8 cellular contexts compared by ENCODE assay signal in genomic region chr19:3376089-3376455, GRCh38. TPM values are rescaled to one million over a fixed set of nuclear protein-coding genes. Genes with fewer than 3 reads are reported as not detected.
DNase-seq lines count a peak whose midpoint lies in the region; ATAC-seq and TF ChIP-seq lines count a peak whose summit lies in the region.
"Not testable (repeated sequence)": the region's sequence is repeated elsewhere in the genome, so short reads cannot be mapped to it uniquely, and the experiment has no call there.

No MANE protein-coding gene starts in this region.

- H3K9me3 ChIP-seq in HEK293 (ENCODE audit: control insufficient read depth, insufficient read depth, low read depth, low read length); adrenal gland (replicated peaks in 1 of 3); heart left ventricle; lower lobe of right lung; prostate gland; subcutaneous abdominal adipose tissue (ENCODE audit: control insufficient read depth in 5 of 5, low read length in 5 of 5): not testable (repeated sequence)

- not testable (repeated sequence) for TF ChIP-seq POLR2A in adrenal gland (IDR thresholded peaks at IDR 0.05); heart left ventricle (IDR thresholded peaks at IDR 0.05); prostate gland (IDR thresholded peaks at IDR 0.05)

- CTCF ChIA-PET in HEK293 (lab: Yijun Ruan, JAX) = interaction anchor here (1.5 kb wide), 1 partner anchor 54 kb away, joined by 5 read pairs; no protein-coding TSS in a partner anchor

- POLR2A ChIA-PET in HEK293 (lab: Yijun Ruan, JAX) = not testable (repeated sequence)

- intact Hi-C loops in adrenal gland (cut with DNase I); heart left ventricle (cut with DNase I); lower lobe of right lung (cut with DNase I); prostate gland (cut with DNase I): not testable (repeated sequence)

- peak overlapping the region; percentile 19 to 56 (median 30) for H3K9ac ChIP-seq in subcutaneous abdominal adipose tissue (ENCODE audit: low read length in 5 of 5)

- peak in 1 of 7 donors; percentile 48 for DNase-seq in adrenal gland
- not testable (repeated sequence) for DNase-seq in coronary artery (ENCODE audit: low spot score); heart left ventricle; lower lobe of right lung; prostate gland (ENCODE audit: low spot score)

- not testable (repeated sequence) for H3K4me1 ChIP-seq in HEK293 (ENCODE audit: control insufficient read depth, insufficient read depth, low read length); urinary bladder (ENCODE audit: insufficient read depth)
- H3K4me1 ChIP-seq in adrenal gland (replicated peaks in 1 of 2) (peaks cover 41 to 78% of the 10 kb centered on the region in 2 donors), heart left ventricle (peaks cover 0 to 60% (median 25%) of the 10 kb centered on the region in 12 donors), lower lobe of right lung (peaks cover 57% of the 10 kb centered on the region), prostate gland (replicated peaks) (peaks cover 14% of the 10 kb centered on the region), subcutaneous abdominal adipose tissue (ENCODE audit: control insufficient read depth in 5 of 5, insufficient read depth in 5 of 5, low read length in 5 of 5) (peaks cover 1 to 53% (median 29%) of the 10 kb centered on the region in 5 donors)

- H3K4me3 ChIP-seq in HEK293 (ENCODE audit: low read depth, low read length); prostate gland; urinary bladder (ENCODE audit: low read depth, low read length): not testable (repeated sequence)
- H3K4me3 ChIP-seq in adrenal gland = peak overlapping the region in 1 of 4 donors; percentile 24
- H3K4me3 ChIP-seq in coronary artery = peak overlapping the region; percentile 62
- H3K4me3 ChIP-seq in heart left ventricle = peak overlapping the region in 6 of 12 donors; percentile 16 to 42 (median 30)
- H3K4me3 ChIP-seq in lower lobe of right lung = peak overlapping the region; percentile 7
- H3K4me3 ChIP-seq in subcutaneous abdominal adipose tissue (ENCODE audit: low read depth in 1 of 5, low read length in 5 of 5) = peak overlapping the region in 2 of 5 donors; percentile 16 to 26

- ATAC-seq in heart left ventricle, lower lobe of right lung: not testable (repeated sequence)

- TF ChIP-seq CTCF in HEK293 (tag by site-specific recombination; IDR thresholded peaks at IDR 0.05); adrenal gland (IDR thresholded peaks at IDR 0.05); coronary artery (IDR thresholded peaks at IDR 0.05); heart left ventricle (IDR thresholded peaks at IDR 0.05); lower lobe of right lung (IDR thresholded peaks at IDR 0.05); prostate gland (IDR thresholded peaks at IDR 0.05): not testable (repeated sequence)

- 45 to 68% (median 50%) methylated on average over 9 to 12 of the region's 12 CpGs for WGBS in adrenal gland, 4 donors
- 71 to 85% (median 77%) methylated on average over 12 of the region's 12 CpGs for WGBS in heart left ventricle, 4 donors
- 67% methylated on average over 12 of the region's 12 CpGs for WGBS in prostate gland
- WGBS in urinary bladder = 72% methylated on average over 12 of the region's 12 CpGs

- not testable (repeated sequence) for H3K27me3 ChIP-seq in adrenal gland; heart left ventricle; lower lobe of right lung (ENCODE audit: low read depth); prostate gland (replicated peaks; ENCODE audit: insufficient read depth); subcutaneous abdominal adipose tissue (ENCODE audit: control insufficient read depth in 5 of 5, insufficient read depth in 4 of 5, low read length in 5 of 5)

- H3K27ac ChIP-seq in HEK293 (ENCODE audit: extremely low read depth, low read depth, low read length) = not testable (repeated sequence)
- H3K27ac ChIP-seq in adrenal gland (peak overlapping the region; percentile 67 to 97 (median 89)), coronary artery (peak overlapping the region; percentile 95 to 97), heart left ventricle (peak overlapping the region; percentile 60 to 100 (median 91)), lower lobe of right lung (peak overlapping the region; percentile 81), prostate gland (peak overlapping the region; percentile 83 to 100), subcutaneous abdominal adipose tissue (ENCODE audit: low read depth, low read length) (peak overlapping the region; percentile 89), urinary bladder (ENCODE audit: low read depth) (peak overlapping the region; percentile 85)

- not testable (repeated sequence) for H3K36me3 ChIP-seq in HEK293 (ENCODE audit: control insufficient read depth in 2 of 2, insufficient read depth in 1 of 2, low read length in 2 of 2); adrenal gland (replicated peaks in 1 of 2); heart left ventricle; lower lobe of right lung; prostate gland; subcutaneous abdominal adipose tissue (ENCODE audit: control insufficient read depth in 5 of 5, insufficient read depth in 5 of 5, low read length in 5 of 5); urinary bladder (ENCODE audit: insufficient read depth)

TF ChIP-seq in HEK293, 187 proteins besides CTCF, POLR2A, EP300 and RAD21:
- TF ChIP-seq ZNF121 (tag by site-specific recombination; IDR thresholded peaks at IDR 0.05) = peak; percentile 98
TF ChIP-seq in HEK293: peak in this region for 1; not testable (repeated sequence) for 186.

RNA-seq across cellular contexts. Expression of gene NFIC, which starts 9.7 kb away (rescaled TPM):
- total RNA-seq in adrenal gland = 100 to 1,000 TPM; 124 to 329 (median 236) TPM
- 100 to 1,000 TPM in 1 of 3 donors, 10 to 100 TPM in 2; 34.9 to 154 (median 69.2) TPM for polyA plus RNA-seq in adrenal gland
- total RNA-seq in heart left ventricle = 100 to 1,000 TPM; 107 to 267 (median 155) TPM
- polyA plus RNA-seq in heart left ventricle = 100 to 1,000 TPM; 159 to 192 TPM
- total RNA-seq in lower lobe of right lung = 132 TPM
- 100 to 1,000 TPM; 160 to 168 TPM for total RNA-seq in prostate gland
- total RNA-seq in urinary bladder = 26.4 TPM
- polyA plus RNA-seq in urinary bladder = 112 TPM
